ENCODE assay signal across 9 cellular contexts in the genomic region with DNA sequence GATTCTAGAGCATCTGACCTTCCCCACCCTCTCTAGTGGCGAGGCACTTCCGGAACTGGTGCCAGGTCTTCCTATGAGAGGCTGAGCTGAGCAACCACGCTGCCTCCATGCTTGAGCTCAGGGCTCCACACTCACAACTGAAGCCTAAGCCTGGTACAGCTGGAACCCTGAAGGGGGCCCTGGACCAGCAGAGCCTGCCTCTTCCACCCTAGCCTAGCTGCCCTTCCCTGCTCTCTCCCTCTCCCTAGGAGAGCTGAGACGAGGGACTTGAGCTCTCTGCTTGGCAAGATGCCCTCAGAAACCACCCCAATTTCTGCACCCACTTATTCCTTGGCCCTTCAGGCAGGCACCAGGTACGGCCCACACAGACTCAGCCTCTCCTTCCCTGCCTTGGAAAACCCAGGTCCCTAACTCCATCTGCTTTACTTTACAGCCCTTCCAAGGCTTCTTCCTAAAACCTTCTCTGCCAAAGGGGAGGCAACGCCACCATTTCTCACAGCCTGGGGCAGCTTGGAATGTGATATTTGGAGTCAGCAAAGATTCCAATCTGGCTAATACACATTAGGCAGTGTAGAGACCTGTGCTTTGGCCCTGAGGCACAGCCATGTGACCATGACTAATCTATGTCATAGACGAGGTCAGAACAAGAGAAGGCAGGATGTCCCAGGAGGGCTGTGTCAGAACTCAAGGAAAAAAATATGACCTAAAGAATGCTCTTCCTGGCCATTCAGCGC. TPM values are rescaled to one million over a fixed set of nuclear protein-coding genes. Genes with fewer than 3 reads are reported as not detected.
A peak's percentile ranks its signal among the peaks of the same experiment; 100 is the strongest.
DNase-seq lines count a peak whose midpoint lies in the region; ATAC-seq, FAIRE-seq and TF ChIP-seq lines count a peak whose summit lies in the region.
"Had no signal": no experiment of that assay in that cellular context is flagged by ENCODE, and none has a peak within 500 bp of the region (broad histone marks: within the 10 kb centered on the region; RNA-seq: fewer than 3 reads in every experiment).

No MANE protein-coding gene starts in this region.

- peaks cover 53% of the 10 kb centered on the region for H3K36me3 Mint-ChIP-seq in activated CD4-positive, alpha-beta T cell treated with anti-CD3 and anti-CD28 coated beads, Interleukin-2, amount 10 ng/mL, durations not matched to agents 7 days and 5 days (ENCODE audit: low read depth)

- H3K36me3 ChIP-seq in pancreas (peaks cover 0 to 3% (median 0%) of the 10 kb centered on the region in 3 donors), Karpas-422 (ENCODE audit: insufficient read depth, low read length) (peaks cover 6% of the 10 kb centered on the region; the same call in 1 of the 2 replicates)

- no peak for DNase-seq in activated CD4-positive, alpha-beta T cell treated with anti-CD3 and anti-CD28 coated beads, Interleukin-2, amount 10 ng/mL, durations not matched to agents 7 days and 5 days
- DNase-seq in activated CD4-positive, alpha-beta T cell treated with anti-CD3 and anti-CD28 coated beads for 1 hour = no peak
- DNase-seq in RCC 7860 (ENCODE audit: low spot score) (peak; percentile 91), erythroblast (lab: John Stamatoyannopoulos, UW) (peak; percentile 9 to 61), pancreas (peak in 2 of 6 donors; percentile 36 to 51), hippocampal formation (lab: John Stamatoyannopoulos, UW) (no peak), Karpas-422 (no peak)

- peak overlapping the region in 2 of 4 donors; percentile 13 to 47 for H3K27ac ChIP-seq in pancreas
- H3K27ac ChIP-seq in Karpas-422 (ENCODE audit: low read length) = no peak overlapping the region

- peaks cover 9% of the 10 kb centered on the region for H3K9me3 Mint-ChIP-seq in activated CD4-positive, alpha-beta T cell treated with anti-CD3 and anti-CD28 coated beads, Interleukin-2, amount 10 ng/mL, durations not matched to agents 7 days and 5 days

- no peak for TF ChIP-seq POLR2A in erythroblast (IDR thresholded peaks at IDR 0.05; ENCODE audit: low read length)
- no peak for TF ChIP-seq POLR2A in GM18505 (IDR thresholded peaks at IDR 0.05; ENCODE audit: borderline replicate concordance, extremely low read depth, insufficient read depth, insufficient read length)

- 64 to 67% methylated on average over 8 of the region's 8 CpGs for WGBS in pancreas, 2 donors

- H3K4me3 ChIP-seq in pancreas (no peak overlapping the region), Karpas-422 (ENCODE audit: low read length) (no peak overlapping the region)

- no peak overlapping the region for H3K9ac ChIP-seq in Karpas-422 (ENCODE audit: low read length)

- no peak overlapping the region for H3K4me2 ChIP-seq in Karpas-422 (ENCODE audit: low read depth, low read length, poor library complexity, severe bottlenecking)

- peak overlapping the region; percentile 56 for H3K27ac Mint-ChIP-seq in activated CD4-positive, alpha-beta T cell treated with anti-CD3 and anti-CD28 coated beads, Interleukin-2, amount 10 ng/mL, durations not matched to agents 7 days and 5 days

- intact Hi-C loops in pancreas (cut with DNase I) = no loop called here

- TF ChIP-seq CTCF in pancreas (IDR thresholded peaks at IDR 0.05) = no peak

- no peaks in the 10 kb centered on the region for H3K9me2 ChIP-seq in Karpas-422 (replicated peaks; ENCODE audit: insufficient read depth, low read length)

- ATAC-seq in pancreas (peak; percentile 71 to 91 (median 76)), GM18505 (IDR thresholded peaks at IDR 0.05; ENCODE audit: unreplicated experiment) (no peak)

- H3K9me3 ChIP-seq in pancreas (no peaks in the 10 kb centered on the region), Karpas-422 (ENCODE audit: low read length) (no peaks in the 10 kb centered on the region)

- H3K4me1 ChIP-seq in pancreas (peaks cover 4 to 8% (median 7%) of the 10 kb centered on the region in 3 donors), Karpas-422 (ENCODE audit: low read length) (no peaks in the 10 kb centered on the region)

- H3K27me3 ChIP-seq in pancreas (no peaks in the 10 kb centered on the region), Karpas-422 (ENCODE audit: low read length) (no peaks in the 10 kb centered on the region)

- POLR2A ChIA-PET in activated CD4-positive, alpha-beta T cell treated with anti-CD3 and anti-CD28 coated beads, Interleukin-2, amount 10 ng/mL, durations not matched to agents 7 days and 5 days (lab: Charles Lee) = no interaction called here

- no peak overlapping the region for H3K4me3 Mint-ChIP-seq in activated CD4-positive, alpha-beta T cell treated with anti-CD3 and anti-CD28 coated beads, Interleukin-2, amount 10 ng/mL, durations not matched to agents 7 days and 5 days

- CTCF ChIA-PET in activated CD4-positive, alpha-beta T cell treated with anti-CD3 and anti-CD28 coated beads, Interleukin-2, amount 10 ng/mL, durations not matched to agents 7 days and 5 days (lab: Charles Lee) = interaction anchor here (0.7 to 2.0 kb wide), 5 partner anchors 10 to 36 kb away, joined by 3 to 11 read pairs (median 3); no protein-coding TSS in a partner anchor

- no peaks in the 10 kb centered on the region for H3K27me3 Mint-ChIP-seq in activated CD4-positive, alpha-beta T cell treated with anti-CD3 and anti-CD28 coated beads, Interleukin-2, amount 10 ng/mL, durations not matched to agents 7 days and 5 days

- no peaks in the 10 kb centered on the region for H4K20me1 ChIP-seq in Karpas-422 (ENCODE audit: insufficient read depth, low read depth, low read length)

- peaks cover 51% of the 10 kb centered on the region for H3K79me2 ChIP-seq in Karpas-422 (ENCODE audit: low read length)

- no peak overlapping the region for H2AFZ ChIP-seq in Karpas-422 (ENCODE audit: low read length)

- H3K4me1 Mint-ChIP-seq in activated CD4-positive, alpha-beta T cell treated with anti-CD3 and anti-CD28 coated beads, Interleukin-2, amount 10 ng/mL, durations not matched to agents 7 days and 5 days = peaks cover 24% of the 10 kb centered on the region

- FAIRE-seq in RCC 7860 (lab: Jason Lieb, UNC) = peak; percentile 85
- FAIRE-seq in pancreas (lab: Jason Lieb, UNC) = no peak
- FAIRE-seq: G401.6 had no signal

RNA-seq across cellular contexts. Expression of a gene that starts 18.8 kb away (rescaled TPM):
- 10 to 100 TPM; 86.4 to 92.1 TPM for total RNA-seq in activated CD4-positive, alpha-beta T cell treated with anti-CD3 and anti-CD28 coated beads, Interleukin-2, amount 10 ng/mL, durations not matched to agents 7 days and 5 days
- 10 to 100 TPM; 34.8 to 54.3 (median 49.7) TPM for total RNA-seq in pancreas
- polyA plus RNA-seq in pancreas = 10 to 100 TPM; 40.0 to 91.5 TPM
- total RNA-seq in Karpas-422 (2014; rRNA removed; shearing (Covaris generic); ENCODE audit: low replicate concordance) = 202 and 232 TPM in 2 replicates

Comparison
In these comparisons a context has a peak if more than half of its experiments do, and no peak if none do; other contexts are left out.
1. DNase-seq: peak in RCC 7860 (single experiment) and erythroblast (2 of 2); none in activated CD4-positive, alpha-beta T cell treated with anti-CD3 and anti-CD28 coated beads, Interleukin-2, amount 10 ng/mL, durations not matched to agents 7 days and 5 days (single experiment), activated CD4-positive, alpha-beta T cell treated with anti-CD3 and anti-CD28 coated beads for 1 hour (single experiment), hippocampal formation (0 of 2) and Karpas-422 (single experiment).